1 cellular context compared by ENCODE assay signal in genomic region chr10:103473261-103473671, GRCh38.
TF ChIP-seq lines count a peak whose summit lies in the region.

No MANE protein-coding gene starts in this region.

TF ChIP-seq in IMR-90, 13 proteins besides CTCF, POLR2A, EP300 and RAD21:
- TF ChIP-seq CHD1 (IDR thresholded peaks at IDR 0.05; ENCODE audit: low read depth, low read length) (no peak), MAZ (IDR thresholded peaks at IDR 0.05; ENCODE audit: borderline replicate concordance, low read depth, low read length) (no peak), RCOR1 (IDR thresholded peaks at IDR 0.05; ENCODE audit: insufficient replicate concordance, low read length) (no peak), USF2 (IDR thresholded peaks at IDR 0.05; ENCODE audit: low read depth, low read length) (no peak), FOS (IDR thresholded peaks at IDR 0.05; ENCODE audit: low read depth, low read length) (no peak), SMC3 (IDR thresholded peaks at IDR 0.05; ENCODE audit: low read depth, low read length) (no peak), NFE2L2 (IDR thresholded peaks at IDR 0.05; ENCODE audit: low read depth, low read length) (no peak), BHLHE40 (IDR thresholded peaks at IDR 0.05; ENCODE audit: low read depth, low read length) (no peak), RFX5 (IDR thresholded peaks at IDR 0.05; ENCODE audit: low read depth, low read length) (no peak), CEBPB (IDR thresholded peaks at IDR 0.05; ENCODE audit: low read depth, low read length) (no peak), MXI1 (IDR thresholded peaks at IDR 0.05; ENCODE audit: borderline replicate concordance, low read depth, low read length) (no peak), ELK1 (IDR thresholded peaks at IDR 0.05; ENCODE audit: borderline replicate concordance, low read depth, low read length) (no peak), MAFK (IDR thresholded peaks at IDR 0.05; ENCODE audit: low read depth, low read length) (no peak)
